In genomic region chr2:113756088-113757058, GRCh38 we compare ENCODE assay signal across 1 cellular context.
TF ChIP-seq lines count a peak whose summit lies in the region.

A gene with protein sequence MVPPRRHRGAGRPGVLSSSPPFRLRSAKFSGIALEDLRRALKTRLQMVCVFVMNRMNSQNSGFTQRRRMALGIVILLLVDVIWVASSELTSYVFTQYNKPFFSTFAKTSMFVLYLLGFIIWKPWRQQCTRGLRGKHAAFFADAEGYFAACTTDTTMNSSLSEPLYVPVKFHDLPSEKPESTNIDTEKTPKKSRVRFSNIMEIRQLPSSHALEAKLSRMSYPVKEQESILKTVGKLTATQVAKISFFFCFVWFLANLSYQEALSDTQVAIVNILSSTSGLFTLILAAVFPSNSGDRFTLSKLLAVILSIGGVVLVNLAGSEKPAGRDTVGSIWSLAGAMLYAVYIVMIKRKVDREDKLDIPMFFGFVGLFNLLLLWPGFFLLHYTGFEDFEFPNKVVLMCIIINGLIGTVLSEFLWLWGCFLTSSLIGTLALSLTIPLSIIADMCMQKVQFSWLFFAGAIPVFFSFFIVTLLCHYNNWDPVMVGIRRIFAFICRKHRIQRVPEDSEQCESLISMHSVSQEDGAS (minus strand): TSS chr2:113756642. CDS start chr2:113756409, 233 bp downstream.

TF ChIP-seq in GM12878, 131 proteins besides CTCF, POLR2A, EP300 and RAD21 (continued from another document and continues in another):
- TF ChIP-seq CUX1 (IDR thresholded peaks at IDR 0.05; ENCODE audit: insufficient replicate concordance, low read depth, low read length) (no peak), GABPA (IDR thresholded peaks at IDR 0.05; ENCODE audit: low read depth) (no peak; the same call in none of the 2 replicates), SKIL (IDR thresholded peaks at IDR 0.05; ENCODE audit: low read depth, poor library complexity, severe bottlenecking) (peak; percentile 60), POLR2AphosphoS5 (IDR thresholded peaks at IDR 0.05; ENCODE audit: low read length) (peak; percentile 68), TCF12 (IDR thresholded peaks at IDR 0.05; ENCODE audit: low read depth, low read length) (0 out of 2 replicates have a peak, but pooled peaks have one; percentile 11), IRF4 (IDR thresholded peaks at IDR 0.05; ENCODE audit: low read depth, low read length) (no peak), IKZF1 (conservative IDR thresholded peaks at IDR 0.05) (peak; percentile 83), RAD51 (IDR thresholded peaks at IDR 0.05) (no peak), RUNX3 (IDR thresholded peaks at IDR 0.05; ENCODE audit: low read length) (0 out of 2 replicates have a peak, but pooled peaks have one; percentile 3), TAF1 (IDR thresholded peaks at IDR 0.05; ENCODE audit: borderline replicate concordance, low read depth, low read length) (peak; percentile 84), BCLAF1 (IDR thresholded peaks at IDR 0.05) (no peak), NFXL1 (IDR thresholded peaks at IDR 0.05; ENCODE audit: borderline replicate concordance) (no peak), FOXK2 (IDR thresholded peaks at IDR 0.05) (peak; percentile 59; the same call in 1 of the 2 replicates), ZBTB40 (IDR thresholded peaks at IDR 0.05; ENCODE audit: borderline replicate concordance) (peak; percentile 26; the same call in 1 of the 2 replicates), SREBF1 (IDR thresholded peaks at IDR 0.05; ENCODE audit: low read length) (peak; percentile 44; the same call in 1 of the 2 replicates), POU2F2 (IDR thresholded peaks at IDR 0.05; ENCODE audit: borderline replicate concordance, low read depth, low read length) (peak; percentile 84; the same call in 2 of the 3 replicates), GATAD2B (conservative IDR thresholded peaks at IDR 0.05; ENCODE audit: low read depth) (peak; percentile 82; the same call in 1 of the 2 replicates), MTA2 (IDR thresholded peaks at IDR 0.05; ENCODE audit: low read depth) (peak; percentile 55; the same call in 1 of the 2 replicates), ESRRA (IDR thresholded peaks at IDR 0.05; ENCODE audit: low read length) (no peak; the same call in 1 of the 2 replicates), YY1 (IDR thresholded peaks at IDR 0.05; ENCODE audit: low read depth, low read length) (peak; percentile 92), KLF5 (IDR thresholded peaks at IDR 0.05; ENCODE audit: partially characterized antibody) (peak; percentile 70), BCL11A (IDR thresholded peaks at IDR 0.05; ENCODE audit: low read depth, low read length) (no peak)
- TF ChIP-seq, protein P1, sequence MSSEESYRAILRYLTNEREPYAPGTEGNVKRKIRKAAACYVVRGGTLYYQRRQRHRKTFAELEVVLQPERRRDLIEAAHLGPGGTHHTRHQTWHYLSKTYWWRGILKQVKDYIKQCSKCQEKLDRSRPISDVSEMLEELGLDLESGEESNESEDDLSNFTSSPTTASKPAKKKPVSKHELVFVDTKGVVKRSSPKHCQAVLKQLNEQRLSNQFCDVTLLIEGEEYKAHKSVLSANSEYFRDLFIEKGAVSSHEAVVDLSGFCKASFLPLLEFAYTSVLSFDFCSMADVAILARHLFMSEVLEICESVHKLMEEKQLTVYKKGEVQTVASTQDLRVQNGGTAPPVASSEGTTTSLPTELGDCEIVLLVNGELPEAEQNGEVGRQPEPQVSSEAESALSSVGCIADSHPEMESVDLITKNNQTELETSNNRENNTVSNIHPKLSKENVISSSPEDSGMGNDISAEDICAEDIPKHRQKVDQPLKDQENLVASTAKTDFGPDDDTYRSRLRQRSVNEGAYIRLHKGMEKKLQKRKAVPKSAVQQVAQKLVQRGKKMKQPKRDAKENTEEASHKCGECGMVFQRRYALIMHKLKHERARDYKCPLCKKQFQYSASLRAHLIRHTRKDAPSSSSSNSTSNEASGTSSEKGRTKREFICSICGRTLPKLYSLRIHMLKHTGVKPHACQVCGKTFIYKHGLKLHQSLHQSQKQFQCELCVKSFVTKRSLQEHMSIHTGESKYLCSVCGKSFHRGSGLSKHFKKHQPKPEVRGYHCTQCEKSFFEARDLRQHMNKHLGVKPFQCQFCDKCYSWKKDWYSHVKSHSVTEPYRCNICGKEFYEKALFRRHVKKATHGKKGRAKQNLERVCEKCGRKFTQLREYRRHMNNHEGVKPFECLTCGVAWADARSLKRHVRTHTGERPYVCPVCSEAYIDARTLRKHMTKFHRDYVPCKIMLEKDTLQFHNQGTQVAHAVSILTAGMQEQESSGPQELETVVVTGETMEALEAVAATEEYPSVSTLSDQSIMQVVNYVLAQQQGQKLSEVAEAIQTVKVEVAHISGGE (CRISPR knock-in tag; IDR thresholded peaks at IDR 0.05) = no peak
- TF ChIP-seq, protein P2, sequence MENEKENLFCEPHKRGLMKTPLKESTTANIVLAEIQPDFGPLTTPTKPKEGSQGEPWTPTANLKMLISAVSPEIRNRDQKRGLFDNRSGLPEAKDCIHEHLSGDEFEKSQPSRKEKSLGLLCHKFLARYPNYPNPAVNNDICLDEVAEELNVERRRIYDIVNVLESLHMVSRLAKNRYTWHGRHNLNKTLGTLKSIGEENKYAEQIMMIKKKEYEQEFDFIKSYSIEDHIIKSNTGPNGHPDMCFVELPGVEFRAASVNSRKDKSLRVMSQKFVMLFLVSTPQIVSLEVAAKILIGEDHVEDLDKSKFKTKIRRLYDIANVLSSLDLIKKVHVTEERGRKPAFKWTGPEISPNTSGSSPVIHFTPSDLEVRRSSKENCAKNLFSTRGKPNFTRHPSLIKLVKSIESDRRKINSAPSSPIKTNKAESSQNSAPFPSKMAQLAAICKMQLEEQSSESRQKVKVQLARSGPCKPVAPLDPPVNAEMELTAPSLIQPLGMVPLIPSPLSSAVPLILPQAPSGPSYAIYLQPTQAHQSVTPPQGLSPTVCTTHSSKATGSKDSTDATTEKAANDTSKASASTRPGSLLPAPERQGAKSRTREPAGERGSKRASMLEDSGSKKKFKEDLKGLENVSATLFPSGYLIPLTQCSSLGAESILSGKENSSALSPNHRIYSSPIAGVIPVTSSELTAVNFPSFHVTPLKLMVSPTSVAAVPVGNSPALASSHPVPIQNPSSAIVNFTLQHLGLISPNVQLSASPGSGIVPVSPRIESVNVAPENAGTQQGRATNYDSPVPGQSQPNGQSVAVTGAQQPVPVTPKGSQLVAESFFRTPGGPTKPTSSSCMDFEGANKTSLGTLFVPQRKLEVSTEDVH (IDR thresholded peaks at IDR 0.05; ENCODE audit: low read depth, partially characterized antibody) = peak; percentile 57
